ENCODE assay signal across 1 cellular context in the genomic region with DNA sequence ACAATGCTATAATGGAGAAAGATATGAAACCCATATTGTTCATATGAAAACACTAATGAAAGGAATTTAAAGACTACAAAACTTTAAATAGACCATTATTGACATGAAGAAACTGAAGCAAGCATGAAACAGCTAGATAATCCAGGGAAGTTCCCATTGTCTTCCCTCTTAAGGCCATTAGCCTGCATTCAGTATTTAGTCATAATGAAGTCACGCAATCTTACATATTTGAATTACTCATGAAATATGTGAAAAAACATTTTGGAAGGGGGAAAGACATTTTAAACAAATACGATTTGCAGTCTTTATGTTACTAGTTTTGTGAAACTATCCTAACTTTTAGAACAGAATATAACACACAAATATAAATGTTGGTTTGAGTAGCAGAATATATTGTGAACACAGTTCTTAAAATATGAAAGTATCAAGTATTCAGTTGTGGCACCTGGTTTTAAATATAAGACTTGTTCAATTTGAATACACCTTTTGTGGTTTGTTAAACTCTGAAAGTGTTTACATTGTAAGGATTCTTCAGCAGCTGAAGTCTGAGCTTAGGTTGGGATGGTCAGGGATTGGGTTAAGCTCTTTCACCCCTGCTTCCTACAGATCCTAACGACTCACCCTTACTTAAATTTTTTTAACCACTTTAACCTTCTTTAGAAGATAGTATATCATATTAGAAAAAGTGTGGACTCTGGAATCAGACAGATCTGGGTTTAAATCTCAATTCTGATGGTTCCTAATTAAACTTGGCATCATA.
TF ChIP-seq lines count a peak whose summit lies in the region.

No MANE protein-coding gene starts in this region.

TF ChIP-seq in IMR-90, 13 proteins besides CTCF, POLR2A, EP300 and RAD21:
- TF ChIP-seq CEBPB (IDR thresholded peaks at IDR 0.05; ENCODE audit: low read depth, low read length) (peak; percentile 23; the same call in 1 of the 2 replicates), MAZ (IDR thresholded peaks at IDR 0.05; ENCODE audit: borderline replicate concordance, low read depth, low read length) (no peak), FOS (IDR thresholded peaks at IDR 0.05; ENCODE audit: low read depth, low read length) (0 out of 2 replicates have a peak, but pooled peaks have one; percentile 9), MXI1 (IDR thresholded peaks at IDR 0.05; ENCODE audit: borderline replicate concordance, low read depth, low read length) (no peak), MAFK (IDR thresholded peaks at IDR 0.05; ENCODE audit: low read depth, low read length) (no peak), BHLHE40 (IDR thresholded peaks at IDR 0.05; ENCODE audit: low read depth, low read length) (no peak), RFX5 (IDR thresholded peaks at IDR 0.05; ENCODE audit: low read depth, low read length) (no peak), RCOR1 (IDR thresholded peaks at IDR 0.05; ENCODE audit: insufficient replicate concordance, low read length) (no peak), SMC3 (IDR thresholded peaks at IDR 0.05; ENCODE audit: low read depth, low read length) (no peak), NFE2L2 (IDR thresholded peaks at IDR 0.05; ENCODE audit: low read depth, low read length) (no peak), USF2 (IDR thresholded peaks at IDR 0.05; ENCODE audit: low read depth, low read length) (no peak), CHD1 (IDR thresholded peaks at IDR 0.05; ENCODE audit: low read depth, low read length) (no peak)
- TF ChIP-seq, protein P1, sequence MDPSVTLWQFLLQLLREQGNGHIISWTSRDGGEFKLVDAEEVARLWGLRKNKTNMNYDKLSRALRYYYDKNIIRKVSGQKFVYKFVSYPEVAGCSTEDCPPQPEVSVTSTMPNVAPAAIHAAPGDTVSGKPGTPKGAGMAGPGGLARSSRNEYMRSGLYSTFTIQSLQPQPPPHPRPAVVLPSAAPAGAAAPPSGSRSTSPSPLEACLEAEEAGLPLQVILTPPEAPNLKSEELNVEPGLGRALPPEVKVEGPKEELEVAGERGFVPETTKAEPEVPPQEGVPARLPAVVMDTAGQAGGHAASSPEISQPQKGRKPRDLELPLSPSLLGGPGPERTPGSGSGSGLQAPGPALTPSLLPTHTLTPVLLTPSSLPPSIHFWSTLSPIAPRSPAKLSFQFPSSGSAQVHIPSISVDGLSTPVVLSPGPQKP (IDR thresholded peaks at IDR 0.05; ENCODE audit: borderline replicate concordance, low read depth, low read length), result no peak
